15 cellular contexts compared by ENCODE assay signal in genomic region chr6:157107571-157107914, GRCh38.
DNase-seq lines count a peak whose midpoint lies in the region; ATAC-seq and TF ChIP-seq lines count a peak whose summit lies in the region.
"Had no signal": no experiment of that assay in that cellular context is flagged by ENCODE, and none has a peak within 500 bp of the region (broad histone marks: within the 10 kb centered on the region; RNA-seq: fewer than 3 reads in every experiment).

No MANE protein-coding gene starts in this region.

- no peaks in the 10 kb centered on the region for H3K27me3 ChIP-seq in adipocyte (replicated peaks; ENCODE audit: control insufficient read depth, insufficient read depth, low read length)

- no peak overlapping the region for H3K4me3 Mint-ChIP-seq in activated naive CD4-positive, alpha-beta T cell treated with anti-CD3 and anti-CD28 coated beads for 36 hours
- H3K4me3 Mint-ChIP-seq in memory B cell = no peak overlapping the region
- no peak overlapping the region for H3K4me3 Mint-ChIP-seq in type B pancreatic cell
- no peak overlapping the region for H3K4me3 Mint-ChIP-seq in endothelial cell (ENCODE audit: unreplicated experiment)

- intact Hi-C loops in activated naive CD4-positive, alpha-beta T cell treated with anti-CD3 and anti-CD28 coated beads for 36 hours (cut with micrococcal nuclease) = loop anchor here (5.0 to 10.0 kb wide), 4 partner anchors 420 to 1693 kb away; no protein-coding TSS in a partner anchor

- H3K36me3 Mint-ChIP-seq in activated naive CD4-positive, alpha-beta T cell treated with anti-CD3 and anti-CD28 coated beads for 36 hours (ENCODE audit: low read depth) = peaks cover 7% of the 10 kb centered on the region
- H3K36me3 Mint-ChIP-seq in memory B cell (peaks cover 12% of the 10 kb centered on the region), type B pancreatic cell (peaks cover 15% of the 10 kb centered on the region), endothelial cell (ENCODE audit: low read depth, unreplicated experiment) (peaks cover 8% of the 10 kb centered on the region)

- peaks cover 31% of the 10 kb centered on the region for H3K4me1 ChIP-seq in adipocyte (ENCODE audit: control insufficient read depth, insufficient read depth, low read length)

- H3K9me3 ChIP-seq in adipocyte (ENCODE audit: control insufficient read depth, low read length) = no peaks in the 10 kb centered on the region

- DNase-seq in activated naive CD4-positive, alpha-beta T cell treated with anti-CD3 and anti-CD28 coated beads for 36 hours = no peak
- no peak for DNase-seq in activated naive CD4-positive, alpha-beta T cell treated with anti-CD3 and anti-CD28 coated beads, Interleukin-2, amount 50 U/mL, for 16 hours
- DNase-seq in adipocyte (ENCODE audit: low read depth) (peak; percentile 10), memory B cell (ENCODE audit: low spot score in 2 of 2) (no peak), type B pancreatic cell (ENCODE audit: extremely low spot score, unreplicated experiment) (no peak), endothelial cell (ENCODE audit: low spot score) (no peak)
- DNase-seq in stimulated activated CD4-positive, alpha-beta T cell treated with anti-CD3 and anti-CD28 coated beads, Interleukin-4, amount 100 ng/mL, for 24 hours = no peak
- DNase-seq: activated CD4-positive, alpha-beta T cell treated with anti-CD3 and anti-CD28 coated beads, Interleukin-2, amount 50 U/mL, for 4 hours; cerebellar nuclear complex; GF-D8; MM.1S; NCI-H2081 treated with DMSO at 0.1 percent for 48 hours; NCI-H774; RPMI8226 had no signal

- peak overlapping the region; percentile 51 for H3K4me3 ChIP-seq in adipocyte (ENCODE audit: low read length)

- H3K4me1 Mint-ChIP-seq in activated naive CD4-positive, alpha-beta T cell treated with anti-CD3 and anti-CD28 coated beads for 36 hours (ENCODE audit: low read depth) = peaks cover 38% of the 10 kb centered on the region
- H3K4me1 Mint-ChIP-seq in memory B cell = peaks cover 27% of the 10 kb centered on the region
- peaks cover 18% of the 10 kb centered on the region for H3K4me1 Mint-ChIP-seq in type B pancreatic cell (ENCODE audit: unreplicated experiment)
- H3K4me1 Mint-ChIP-seq in endothelial cell (ENCODE audit: unreplicated experiment) = no peaks in the 10 kb centered on the region

- H3K27ac Mint-ChIP-seq in activated naive CD4-positive, alpha-beta T cell treated with anti-CD3 and anti-CD28 coated beads for 36 hours = peak overlapping the region; percentile 2
- peak overlapping the region; percentile 70 for H3K27ac Mint-ChIP-seq in memory B cell
- peak overlapping the region; percentile 82 for H3K27ac Mint-ChIP-seq in type B pancreatic cell
- no peak overlapping the region for H3K27ac Mint-ChIP-seq in endothelial cell (ENCODE audit: unreplicated experiment)

- H3K36me3 ChIP-seq in adipocyte (ENCODE audit: control insufficient read depth, insufficient read depth, low read length, severe bottlenecking) = peaks cover 18% of the 10 kb centered on the region

- no peak overlapping the region for H3K9ac ChIP-seq in adipocyte (ENCODE audit: low read length)

- H3K27me3 Mint-ChIP-seq in activated naive CD4-positive, alpha-beta T cell treated with anti-CD3 and anti-CD28 coated beads for 36 hours (ENCODE audit: low read depth) = no peaks in the 10 kb centered on the region
- no peaks in the 10 kb centered on the region for H3K27me3 Mint-ChIP-seq in memory B cell
- no peaks in the 10 kb centered on the region for H3K27me3 Mint-ChIP-seq in type B pancreatic cell
- no peaks in the 10 kb centered on the region for H3K27me3 Mint-ChIP-seq in endothelial cell (ENCODE audit: unreplicated experiment)

- CTCF ChIA-PET in activated naive CD4-positive, alpha-beta T cell treated with anti-CD3 and anti-CD28 coated beads for 36 hours (lab: Charles Lee) = interaction anchor here (1.9 kb wide), 1 partner anchor 11 kb away, joined by 4 read pairs; no protein-coding TSS in a partner anchor

- no peaks in the 10 kb centered on the region for H3K9me3 Mint-ChIP-seq in activated naive CD4-positive, alpha-beta T cell treated with anti-CD3 and anti-CD28 coated beads for 36 hours
- H3K9me3 Mint-ChIP-seq in memory B cell = no peaks in the 10 kb centered on the region
- no peaks in the 10 kb centered on the region for H3K9me3 Mint-ChIP-seq in type B pancreatic cell
- H3K9me3 Mint-ChIP-seq in endothelial cell (ENCODE audit: unreplicated experiment) = no peaks in the 10 kb centered on the region

- no peak for TF ChIP-seq CTCF in type B pancreatic cell (conservative IDR thresholded peaks at IDR 0.05)
- TF ChIP-seq CTCF in endothelial cell (IDR thresholded peaks at IDR 0.05; ENCODE audit: unreplicated experiment) = no peak

- ATAC-seq in memory B cell (ENCODE audit: low read depth) = no peak
- no peak for ATAC-seq in GM19035 (IDR thresholded peaks at IDR 0.05; ENCODE audit: unreplicated experiment)
